ENCODE assay signal across 8 cellular contexts in the genomic region with DNA sequence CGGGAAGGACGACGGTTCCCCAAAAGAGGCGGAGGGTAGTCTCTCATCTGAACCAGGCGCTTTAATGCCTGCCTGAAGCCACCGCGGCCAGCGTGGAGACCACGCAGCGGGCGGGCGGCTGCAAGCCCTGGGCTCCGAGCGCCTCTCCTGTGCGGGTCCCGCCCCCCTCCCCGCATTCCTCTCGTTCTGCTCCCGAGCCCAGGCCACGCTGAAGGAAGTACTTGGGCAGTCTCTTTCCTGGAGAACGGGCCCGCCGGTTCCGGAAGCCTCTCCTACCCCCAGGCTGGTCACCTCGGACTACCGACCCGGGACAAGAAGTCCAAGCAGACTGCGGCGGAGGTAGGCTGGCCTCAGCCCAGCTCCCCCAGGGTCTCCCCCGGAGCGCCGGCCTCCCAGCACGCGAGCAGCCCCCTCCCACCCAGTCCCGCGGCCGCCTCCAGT. TPM values are rescaled to one million over a fixed set of nuclear protein-coding genes. Genes with fewer than 3 reads are reported as not detected.
DNase-seq lines count a peak whose midpoint lies in the region; ATAC-seq and TF ChIP-seq lines count a peak whose summit lies in the region.

No MANE protein-coding gene starts in this region.

- no peak overlapping the region for H3K4ac ChIP-seq in neuronal stem cell (ENCODE audit: low read length)

- H3K36me3 Mint-ChIP-seq in activated CD8-positive, alpha-beta T cell treated with anti-CD3 and anti-CD28 coated beads for 36 hours (ENCODE audit: low read depth), result no peaks in the 10 kb centered on the region

- POLR2A ChIA-PET in activated CD8-positive, alpha-beta T cell treated with anti-CD3 and anti-CD28 coated beads for 36 hours (lab: Charles Lee), result no interaction called here

- H3K14ac ChIP-seq in neuronal stem cell (ENCODE audit: low read length), result no peak overlapping the region

- H3K4me2 ChIP-seq in neuronal stem cell (ENCODE audit: insufficient read depth, low read length, poor library complexity, severe bottlenecking), result peak overlapping the region; percentile 99

- peak overlapping the region; percentile 100 for H2AFZ ChIP-seq in neuronal stem cell (ENCODE audit: low read length)

- no peak overlapping the region for H2BK5ac ChIP-seq in neuronal stem cell (ENCODE audit: low read length)

- no peak overlapping the region for H2BK15ac ChIP-seq in neuronal stem cell (ENCODE audit: low read length)

- H3K36me3 ChIP-seq in gastroesophageal sphincter (no peaks in the 10 kb centered on the region), neuronal stem cell (replicated peaks in 1 of 2; ENCODE audit: control insufficient read depth in 2 of 2, insufficient read depth in 2 of 2, low read length in 2 of 2) (no peaks in the 10 kb centered on the region)

- no peak for TF ChIP-seq CTCF in C4-2B (conservative IDR thresholded peaks at IDR 0.05)
- TF ChIP-seq CTCF in HL-60 (IDR thresholded peaks at IDR 0.05; ENCODE audit: insufficient read depth, low read length), result no peak
- TF ChIP-seq CTCF in activated CD8-positive, alpha-beta T cell treated with anti-CD3 and anti-CD28 coated beads for 36 hours (IDR thresholded peaks at IDR 0.05), result no peak
- no peak for TF ChIP-seq CTCF in gastroesophageal sphincter (IDR thresholded peaks at IDR 0.05)

- no peaks in the 10 kb centered on the region for H3K79me1 ChIP-seq in neuronal stem cell (ENCODE audit: low read depth, low read length)

- H3K27ac Mint-ChIP-seq in activated CD8-positive, alpha-beta T cell treated with anti-CD3 and anti-CD28 coated beads for 36 hours, result no peak overlapping the region

- no peak for DNase-seq in HL-60 (ENCODE audit: low read depth in 1 of 2, low spot score in 1 of 2)
- no peak for DNase-seq in activated CD8-positive, alpha-beta T cell treated with anti-CD3 and anti-CD28 coated beads for 36 hours
- peak; percentile 52 for DNase-seq in neuronal stem cell (ENCODE audit: low spot score)
- DNase-seq in DMS153 treated with DMSO at 0.1 percent for 48 hours (lab: John Stamatoyannopoulos, UW; ENCODE audit: unreplicated experiment), result no peak

- intact Hi-C loops in activated CD8-positive, alpha-beta T cell treated with anti-CD3 and anti-CD28 coated beads for 36 hours (cut with micrococcal nuclease), result no loop called here

- peak overlapping the region; percentile 81 for H3K27ac ChIP-seq in C4-2B
- H3K27ac ChIP-seq in HL-60 (replicated peaks), result no peak overlapping the region
- H3K27ac ChIP-seq in gastroesophageal sphincter, result peak overlapping the region; percentile 72 to 91 (median 90)
- H3K27ac ChIP-seq in neuronal stem cell (replicated peaks; ENCODE audit: low read length), result no peak overlapping the region

- H3K9me3 ChIP-seq in gastroesophageal sphincter, result no peaks in the 10 kb centered on the region
- H3K9me3 ChIP-seq in neuronal stem cell (replicated peaks in 1 of 2; ENCODE audit: control insufficient read depth in 2 of 2, insufficient read depth in 1 of 2, low read depth in 1 of 2, low read length in 2 of 2), result no peaks in the 10 kb centered on the region

- peaks cover 9% of the 10 kb centered on the region for H3K4me1 Mint-ChIP-seq in activated CD8-positive, alpha-beta T cell treated with anti-CD3 and anti-CD28 coated beads for 36 hours (ENCODE audit: low read depth)

- peaks cover 47% of the 10 kb centered on the region for H3K27me3 Mint-ChIP-seq in activated CD8-positive, alpha-beta T cell treated with anti-CD3 and anti-CD28 coated beads for 36 hours

- H4K8ac ChIP-seq in neuronal stem cell (ENCODE audit: low read depth, low read length), result no peak overlapping the region

- CTCF ChIA-PET in activated CD8-positive, alpha-beta T cell treated with anti-CD3 and anti-CD28 coated beads for 36 hours (lab: Charles Lee), result no interaction called here

- H3K27me3 ChIP-seq in HL-60 (ENCODE audit: insufficient read depth, poor library complexity, severe bottlenecking) (peaks cover 12% of the 10 kb centered on the region), gastroesophageal sphincter (no peaks in the 10 kb centered on the region), neuronal stem cell (ENCODE audit: control insufficient read depth in 3 of 3, insufficient read depth in 3 of 3, low read depth in 1 of 3, low read length in 3 of 3) (peaks cover 0 to 73% (median 44%) of the 10 kb centered on the region in 3 experiments)

- no peak for TF ChIP-seq EP300 in gastroesophageal sphincter (IDR thresholded peaks at IDR 0.05)

- no peaks in the 10 kb centered on the region for H3K9me3 Mint-ChIP-seq in activated CD8-positive, alpha-beta T cell treated with anti-CD3 and anti-CD28 coated beads for 36 hours

- no peak overlapping the region for H2BK120ac ChIP-seq in neuronal stem cell (ENCODE audit: low read depth, low read length)

- no peak overlapping the region for H4K91ac ChIP-seq in neuronal stem cell (ENCODE audit: low read depth, low read length, poor library complexity)

- H3K4me1 ChIP-seq in gastroesophageal sphincter (peaks cover 0 to 35% (median 0%) of the 10 kb centered on the region in 3 donors), neuronal stem cell (ENCODE audit: control insufficient read depth in 2 of 2, insufficient read depth in 1 of 2, low read depth in 1 of 2, low read length in 2 of 2) (peaks cover 3 to 7% of the 10 kb centered on the region in 2 donors)

- no peak overlapping the region for H3K18ac ChIP-seq in neuronal stem cell (ENCODE audit: low read length)

- H3K9ac ChIP-seq in neuronal stem cell (ENCODE audit: low read depth, low read length, poor library complexity), result no peak overlapping the region

- no peak overlapping the region for H3K23ac ChIP-seq in neuronal stem cell (ENCODE audit: low read depth, low read length, poor library complexity)

- no peak for TF ChIP-seq POLR2A in gastroesophageal sphincter (IDR thresholded peaks at IDR 0.05)

- no peak overlapping the region for H2AK5ac ChIP-seq in neuronal stem cell (ENCODE audit: low read depth, low read length)

- WGBS in gastroesophageal sphincter (ENCODE audit: low coverage in 1 of 2), 2 donors, result 0% methylated on average over 2 of the region's 37 CpGs; no CpG with 5 or more reads in 1 of the 2 donors
- WGBS in neuronal stem cell (ENCODE audit: extremely low coverage in 2 of 2, insufficient read length in 2 of 2, insufficient replicate concordance in 1 of 2), 2 donors, result no CpG with 5 or more reads among the region's 37 CpGs

- peak; percentile 18 for ATAC-seq in GM18868 (IDR thresholded peaks at IDR 0.05; ENCODE audit: unreplicated experiment)
- no peak for ATAC-seq in activated CD8-positive, alpha-beta T cell treated with anti-CD3 and anti-CD28 coated beads for 36 hours
- peak; percentile 67 for ATAC-seq in gastroesophageal sphincter
- ATAC-seq in GM21576 (IDR thresholded peaks at IDR 0.05; ENCODE audit: unreplicated experiment), result no peak

- no peak overlapping the region for H2BK12ac ChIP-seq in neuronal stem cell (ENCODE audit: low read length)

- H3K4me3 ChIP-seq in HL-60 (replicated peaks; ENCODE audit: insufficient read depth, low read length) (peak overlapping the region; percentile 36), gastroesophageal sphincter (peak overlapping the region; percentile 58 to 85), neuronal stem cell (ENCODE audit: low read length in 2 of 2) (peak overlapping the region; percentile 66 to 90)

- H3K4me3 Mint-ChIP-seq in activated CD8-positive, alpha-beta T cell treated with anti-CD3 and anti-CD28 coated beads for 36 hours, result peak overlapping the region; percentile 53

RNA-seq across cellular contexts. Expression of a gene that starts 0.6 kb away (rescaled TPM):
- not detected for total RNA-seq in activated CD8-positive, alpha-beta T cell treated with anti-CD3 and anti-CD28 coated beads for 36 hours
- total RNA-seq in gastroesophageal sphincter, result 10 to 100 TPM; 18.2 to 50.7 (median 44.4) TPM
- 0.04 TPM for polyA plus RNA-seq in neuronal stem cell (2013, experiment 1 of 2)
- 0.06 TPM for polyA plus RNA-seq in neuronal stem cell (2013, experiment 2 of 2)

RNA-seq across cellular contexts. Expression of a gene that starts 53.1 kb away (rescaled TPM):
- total RNA-seq in activated CD8-positive, alpha-beta T cell treated with anti-CD3 and anti-CD28 coated beads for 36 hours, result not detected
- total RNA-seq in gastroesophageal sphincter, result 10 to 100 TPM in 1 of 4 donors, 1 to 10 TPM in 2, under 1 TPM in 1; 0.87 to 17.6 (median 4.4) TPM
- polyA plus RNA-seq in neuronal stem cell (2013, experiment 1 of 2), result 0.01 TPM
- 0.01 TPM for polyA plus RNA-seq in neuronal stem cell (2013, experiment 2 of 2)

Comparison
In these comparisons a context has a peak if more than half of its experiments do, and no peak if none do; other contexts are left out.
1. H3K27ac ChIP-seq: peak in C4-2B (single experiment) and gastroesophageal sphincter (4 of 4); none in HL-60 (single experiment) and neuronal stem cell (single experiment).
2. ATAC-seq: peak in GM18868 (single experiment) and gastroesophageal sphincter (single experiment); none in activated CD8-positive, alpha-beta T cell treated with anti-CD3 and anti-CD28 coated beads for 36 hours (single experiment) and GM21576 (single experiment).
3. RNA of a gene that starts 0.6 kb away (total RNA-seq): 18.2 to 50.7 TPM in gastroesophageal sphincter; not detected in activated CD8-positive, alpha-beta T cell treated with anti-CD3 and anti-CD28 coated beads for 36 hours; every median in the first group is over 10 times any median in the second.
4. Peak in every context shown above with its lines, with median percentiles within 50 percentile points of each other: H3K4me3 ChIP-seq.